ENCODE assay signal across 9 cellular contexts in the genomic region with DNA sequence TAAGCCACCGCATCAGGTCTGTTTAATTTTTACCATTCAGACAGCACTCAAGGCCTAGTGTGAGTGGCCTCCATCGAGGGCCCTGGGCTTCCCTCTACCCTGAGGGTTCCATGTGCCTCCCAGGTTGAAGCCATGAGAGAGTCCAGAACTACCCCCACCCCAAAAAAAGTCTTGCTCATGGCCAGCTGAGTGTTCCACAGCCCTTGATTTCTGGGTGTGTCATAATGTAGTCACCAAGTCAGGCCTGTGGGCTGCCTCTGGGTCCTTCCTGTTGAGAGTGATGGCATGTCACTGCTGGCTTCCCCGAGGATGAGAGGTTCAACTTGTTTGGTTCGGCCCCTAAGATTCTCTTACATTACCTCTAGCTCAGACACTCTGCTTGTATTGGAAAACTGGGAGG.
DNase-seq lines count a peak whose midpoint lies in the region; ATAC-seq and TF ChIP-seq lines count a peak whose summit lies in the region.
"Had no signal": no experiment of that assay in that cellular context is flagged by ENCODE, and none has a peak within 500 bp of the region (broad histone marks: within the 10 kb centered on the region; RNA-seq: fewer than 3 reads in every experiment).

No MANE protein-coding gene starts in this region.

- peak; percentile 73 for DNase-seq in M059J (ENCODE audit: low read depth)
- peak; percentile 20 for DNase-seq in activated T-cell treated with anti-CD3 and anti-CD28 coated beads for 1 hour (ENCODE audit: low read depth)
- DNase-seq in fibroblast of the aortic adventitia (ENCODE audit: low read depth): peak; percentile 66
- peak; percentile 34 for DNase-seq in stimulated activated CD8-positive, alpha-beta memory T cell treated with anti-CD3 and anti-CD28 coated beads, Interleukin-4, amount 100 ng/mL, for 24 hours (ENCODE audit: low read depth)
- no peak for DNase-seq in NCI-H345 (lab: John Stamatoyannopoulos, UW)
- DNase-seq in GM10248 (ENCODE audit: extremely low spot score): no peak
- DNase-seq: NCI-H2029 treated with DMSO at 0.1 percent for 48 hours had no signal

- POLR2A ChIA-PET in GM10248 (lab: Yijun Ruan, JAX): no interaction called here

- no peak for ATAC-seq in HG03442 (IDR thresholded peaks at IDR 0.05; ENCODE audit: unreplicated experiment)
- ATAC-seq in GM19452 (IDR thresholded peaks at IDR 0.05; ENCODE audit: unreplicated experiment): no peak

- TF ChIP-seq CTCF in fibroblast of the aortic adventitia (IDR thresholded peaks at IDR 0.05; ENCODE audit: insufficient read depth, low read length) (no peak), GM10248 (IDR thresholded peaks at IDR 0.05; ENCODE audit: control extremely low read depth, extremely low read depth, low read depth, missing control alignments) (no peak)

- CTCF ChIA-PET in GM10248 (lab: Yijun Ruan, JAX): interaction anchor here (0.9 to 5.9 kb wide), 5 partner anchors 11 to 98 kb away, joined by 3 to 70 read pairs (median 4); no protein-coding TSS in a partner anchor

- H3K4me3 ChIP-seq in fibroblast of the aortic adventitia (ENCODE audit: low read depth, low read length): peak overlapping the region; percentile 40

Comparison
In these comparisons a context has a peak if more than half of its experiments do, and no peak if none do; other contexts are left out.
1. DNase-seq: peak in M059J (single experiment), activated T-cell treated with anti-CD3 and anti-CD28 coated beads for 1 hour (single experiment), fibroblast of the aortic adventitia (single experiment) and stimulated activated CD8-positive, alpha-beta memory T cell treated with anti-CD3 and anti-CD28 coated beads, Interleukin-4, amount 100 ng/mL, for 24 hours (single experiment); none in NCI-H345 (single experiment) and GM10248 (single experiment).